In the genomic region with DNA sequence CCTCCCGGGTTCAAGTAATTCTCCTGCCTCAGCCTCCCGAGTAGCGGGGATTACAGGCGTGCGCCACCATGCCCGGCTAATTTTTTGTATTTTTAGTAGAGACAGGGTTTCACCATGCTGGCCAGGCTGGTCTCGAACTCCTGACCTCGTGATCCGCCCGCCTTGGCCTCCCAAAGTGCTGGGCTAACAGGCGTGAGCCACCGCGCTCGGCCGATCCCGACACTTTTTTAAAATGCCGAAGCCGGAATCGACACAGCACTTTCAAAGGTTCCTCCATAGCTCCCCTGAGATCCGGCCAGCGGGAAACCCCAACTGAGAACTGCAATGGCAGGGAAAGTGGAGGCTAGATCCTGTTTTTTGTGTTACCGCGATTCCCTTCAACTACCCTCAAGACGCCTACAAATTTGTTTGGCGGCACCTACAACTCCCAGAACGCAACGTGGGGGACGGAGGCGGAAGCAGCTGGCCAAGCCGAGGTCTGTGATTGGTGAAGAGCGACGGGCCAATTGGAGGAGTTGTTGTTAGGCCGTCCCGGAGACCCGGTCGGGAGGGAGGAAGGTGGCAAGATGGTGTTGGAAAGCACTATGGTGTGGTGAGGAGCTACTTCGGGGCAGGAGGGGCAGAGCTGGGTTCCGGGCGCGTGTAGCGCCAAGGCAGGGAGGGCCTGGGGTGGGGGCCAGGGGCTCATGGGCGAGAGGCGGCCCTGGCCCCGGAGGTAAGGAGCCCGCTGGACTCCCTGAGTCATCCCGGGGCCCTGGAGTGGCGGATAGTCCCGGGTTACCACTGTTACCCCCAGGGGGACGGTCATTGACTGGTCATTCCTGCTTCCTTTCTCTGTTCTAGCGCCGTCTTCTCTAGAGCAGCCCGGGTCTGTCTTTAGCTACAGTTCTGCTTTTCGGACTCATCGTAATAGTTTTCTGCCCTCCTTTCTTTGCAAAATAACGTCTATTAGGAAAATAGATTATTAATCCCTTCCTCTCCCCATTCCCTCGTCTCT, we compare ENCODE assay signal across 8 cellular contexts. TPM values are rescaled to one million over a fixed set of nuclear protein-coding genes. Genes with fewer than 3 reads are reported as not detected.
DNase-seq lines count a peak whose midpoint lies in the region; ATAC-seq, FAIRE-seq and TF ChIP-seq lines count a peak whose summit lies in the region.

TSS of gene PSMD4 (plus strand) at position 518 of the 997 bp plus-strand sequence. CDS start at position 567, 49 bp downstream.

- H3K27me3 ChIP-seq in pancreas, result no peaks in the 10 kb centered on the region
- no peaks in the 10 kb centered on the region for H3K27me3 ChIP-seq in tibial artery

- peak; percentile 83 for ATAC-seq in HG02678 (IDR thresholded peaks at IDR 0.05; ENCODE audit: unreplicated experiment)
- ATAC-seq in Right ventricle myocardium superior (ENCODE audit: poor library complexity), result peak; percentile 99
- ATAC-seq in pancreas, result peak; percentile 98 to 99 (median 98)

- peak; percentile 51 for FAIRE-seq in pancreas (lab: Jason Lieb, UNC)

- H3K27ac ChIP-seq in pancreas, result peak within 1 kb of the TSS; percentile 63 to 76 (median 71)
- H3K27ac ChIP-seq in tibial artery, result peak within 1 kb of the TSS; percentile 89 to 94

- DNase-seq in NCI-H1417 (lab: John Stamatoyannopoulos, UW) (peak; percentile 93 to 99 (median 97)), SW 1271 (lab: John Stamatoyannopoulos, UW) (peak; percentile 70 to 90), Right ventricle myocardium superior (peak; percentile 96), pancreas (peak; percentile 90 to 97 (median 94)), tibial artery (peak; percentile 95 to 97)
- peak; percentile 79 for DNase-seq in activated naive CD8-positive, alpha-beta T cell treated with anti-CD3 and anti-CD28 coated beads, Interleukin-2, amount 50 U/mL, for 16 hours (ENCODE audit: low read depth, low spot score)

- H3K4me1 ChIP-seq in pancreas (peaks cover 0 to 8% (median 0%) of the 10 kb centered on the region in 3 donors), tibial artery (peaks cover 0 to 22% (median 15%) of the 10 kb centered on the region in 4 donors)

- intact Hi-C loops in Right ventricle myocardium superior (cut with DNase I) (no loop called here), pancreas (cut with DNase I) (loop anchor here in 2 of 3 donors (5.0 kb wide), 1 partner anchor 57 kb away; the partner anchor contains the start of gene PIP5K1A (in 2 of the 2)), tibial artery (cut with DNase I; ENCODE audit: low total_unique reads) (loop anchor here (5.0 kb wide), 1 partner anchor 62 kb away; the partner anchor contains the start of gene VPS72)

- peak; percentile 86 for TF ChIP-seq POLR2A in GM10847 (IDR thresholded peaks at IDR 0.05; ENCODE audit: extremely low read depth, insufficient read length)

- H3K9me3 ChIP-seq in pancreas (no peaks in the 10 kb centered on the region), tibial artery (no peaks in the 10 kb centered on the region)

- H3K36me3 ChIP-seq in pancreas (no peaks in the 10 kb centered on the region), tibial artery (peaks cover 0 to 7% (median 4%) of the 10 kb centered on the region in 3 donors)

- H3K4me3 ChIP-seq in pancreas (peak within 1 kb of the TSS; percentile 68 to 91 (median 86)), tibial artery (peak within 1 kb of the TSS; percentile 82 to 99)

- 8 to 9% methylated on average over 54 to 56 of the region's 56 CpGs for WGBS in pancreas, 2 donors

- no peak for TF ChIP-seq CTCF in pancreas (IDR thresholded peaks at IDR 0.05)
- peak in 1 of 2 experiments; percentile 5 for TF ChIP-seq CTCF in tibial artery (IDR thresholded peaks at IDR 0.05)

RNA-seq across cellular contexts. Expression of gene PSMD4, which starts in this region (rescaled TPM):
- total RNA-seq in Right ventricle myocardium superior (138 TPM), pancreas (10 to 100 TPM; 53.7 to 83.6 (median 74.9) TPM)
- 100 to 1,000 TPM in 1 of 2 donors, 10 to 100 TPM in 1; 95.0 to 104 TPM for polyA plus RNA-seq in pancreas

Comparison
In these comparisons a context has a peak if more than half of its experiments do, and no peak if none do; other contexts are left out.
1. Peak in every context shown above with its lines: DNase-seq, ATAC-seq, H3K4me3 ChIP-seq and H3K27ac ChIP-seq.